ENCODE assay signal across 8 cellular contexts in genomic region chr10:78974409-78975317, GRCh38.
DNase-seq lines count a peak whose midpoint lies in the region; ATAC-seq and TF ChIP-seq lines count a peak whose summit lies in the region.

No MANE protein-coding gene starts in this region.

- H3K27me3 ChIP-seq in HUES64 (ENCODE audit: insufficient read depth, low read length) (no peaks in the 10 kb centered on the region), gastroesophageal sphincter (no peaks in the 10 kb centered on the region), osteoblast (ENCODE audit: insufficient read depth, low read length) (no peaks in the 10 kb centered on the region), testis (no peaks in the 10 kb centered on the region)

- peak overlapping the region; percentile 80 for H3K9ac ChIP-seq in HUES64 (ENCODE audit: low read depth, low read length)

- intact Hi-C loops in testis (cut with DNase I; ENCODE audit: low total_unique reads), result loop anchor here (5.0 to 10.0 kb wide), 2 partner anchors 93 to 200 kb away; partner anchors contain the start of gene ZMIZ1

- peak overlapping the region; percentile 94 for H3K27ac ChIP-seq in HUES64 (ENCODE audit: low read depth, low read length)
- peak overlapping the region; percentile 92 to 98 (median 96) for H3K27ac ChIP-seq in gastroesophageal sphincter
- H3K27ac ChIP-seq in osteoblast (ENCODE audit: low read depth, low read length), result peak overlapping the region; percentile 94
- H3K27ac ChIP-seq in testis, result peak overlapping the region; percentile 89 to 91

- peak overlapping the region; percentile 74 for H3K4me2 ChIP-seq in osteoblast (ENCODE audit: insufficient read depth, low read length)

- WGBS in HUES64, result 22% methylated on average over 16 of the region's 16 CpGs
- WGBS in gastroesophageal sphincter (ENCODE audit: low coverage in 1 of 2), 2 donors, result 16 to 18% methylated on average over 6 to 10 of the region's 16 CpGs
- WGBS in testis, 2 donors, result 26 to 44% methylated on average over 11 to 16 of the region's 16 CpGs

- H3K9me3 ChIP-seq in HUES64 (ENCODE audit: insufficient read depth, low read depth, low read length) (no peaks in the 10 kb centered on the region), gastroesophageal sphincter (no peaks in the 10 kb centered on the region), osteoblast (ENCODE audit: low read depth, low read length) (no peaks in the 10 kb centered on the region), testis (no peaks in the 10 kb centered on the region)

- peaks cover 10% of the 10 kb centered on the region for H3K79me2 ChIP-seq in osteoblast (ENCODE audit: insufficient read depth, low read length)

- no peak for TF ChIP-seq EP300 in gastroesophageal sphincter (IDR thresholded peaks at IDR 0.05)

- DNase-seq in EH (ENCODE audit: low read depth), result peak; percentile 93
- DNase-seq in SIG-M5 (lab: John Stamatoyannopoulos, UW), result peak; percentile 26
- peak in 3 of 4 experiments; percentile 5 to 16 (median 8) for DNase-seq in activated naive CD4-positive, alpha-beta T cell (lab: John Stamatoyannopoulos, UW)
- DNase-seq in osteoblast (ENCODE audit: insufficient read length, low spot score, missing footprints), result peak; percentile 98
- peak; percentile 46 for DNase-seq in testis

- no peaks in the 10 kb centered on the region for H4K20me1 ChIP-seq in osteoblast (ENCODE audit: insufficient read depth, low read length)

- peak in 3 of 4 experiments; percentile 25 to 56 (median 33) for TF ChIP-seq CTCF in gastroesophageal sphincter (IDR thresholded peaks at IDR 0.05)
- peak; percentile 69 for TF ChIP-seq CTCF in osteoblast (IDR thresholded peaks at IDR 0.05; ENCODE audit: extremely low read depth, low read depth, low read length)
- peak in 2 of 3 experiments; percentile 39 to 40 for TF ChIP-seq CTCF in testis (IDR thresholded peaks at IDR 0.05)

- peak overlapping the region; percentile 50 for H3K4me3 ChIP-seq in HUES64 (ENCODE audit: low read length)
- peak overlapping the region; percentile 35 to 64 for H3K4me3 ChIP-seq in gastroesophageal sphincter
- H3K4me3 ChIP-seq in osteoblast (ENCODE audit: insufficient read depth, low read length), result peak overlapping the region; percentile 63
- peak overlapping the region in 1 of 2 donors; percentile 54 for H3K4me3 ChIP-seq in testis

- no peak for TF ChIP-seq POLR2A in gastroesophageal sphincter (IDR thresholded peaks at IDR 0.05)
- no peak for TF ChIP-seq POLR2A in testis (IDR thresholded peaks at IDR 0.05)

- peaks cover 26% of the 10 kb centered on the region for H3K4me1 ChIP-seq in HUES64 (ENCODE audit: insufficient read depth, low read length)
- peaks cover 5 to 53% (median 21%) of the 10 kb centered on the region in 3 donors for H3K4me1 ChIP-seq in gastroesophageal sphincter
- H3K4me1 ChIP-seq in osteoblast (ENCODE audit: insufficient read depth, low read length), result peaks cover 51% of the 10 kb centered on the region
- H3K4me1 ChIP-seq in testis, result peaks cover 37% of the 10 kb centered on the region

- no peaks in the 10 kb centered on the region for H3K36me3 ChIP-seq in HUES64 (ENCODE audit: insufficient read depth, low read length)
- H3K36me3 ChIP-seq in gastroesophageal sphincter, result no peaks in the 10 kb centered on the region
- H3K36me3 ChIP-seq in osteoblast (ENCODE audit: insufficient read depth, low read length), result no peaks in the 10 kb centered on the region
- H3K36me3 ChIP-seq in testis (ENCODE audit: low read depth, missing control alignments), result no peaks in the 10 kb centered on the region

- peak; percentile 25 for ATAC-seq in gastroesophageal sphincter
- no peak for ATAC-seq in GM21619 (IDR thresholded peaks at IDR 0.05; ENCODE audit: unreplicated experiment)

- H2AFZ ChIP-seq in osteoblast (ENCODE audit: low read length), result peak overlapping the region; percentile 58

Comparison
In these comparisons a context has a peak if more than half of its experiments do, and no peak if none do; other contexts are left out.
1. DNase-seq: peak in every context shown above with its lines; median percentile 98 in osteoblast; 93 in EH; 46 in testis; 26 in SIG-M5; 8 in activated naive CD4-positive, alpha-beta T cell.